8 cellular contexts compared by ENCODE assay signal in genomic region chr1:247332215-247332900, GRCh38. TPM values are rescaled to one million over a fixed set of nuclear protein-coding genes. Genes with fewer than 3 reads are reported as not detected.
A peak's percentile ranks its signal among the peaks of the same experiment; 100 is the strongest.
DNase-seq lines count a peak whose midpoint lies in the region; ATAC-seq and TF ChIP-seq lines count a peak whose summit lies in the region.

No MANE protein-coding gene starts in this region.

- no peak for TF ChIP-seq CTCF in RWPE2 (IDR thresholded peaks at IDR 0.05; ENCODE audit: poor library complexity, severe bottlenecking)
- peak; percentile 2 for TF ChIP-seq CTCF in cardiac muscle cell (IDR thresholded peaks at IDR 0.05; ENCODE audit: low read depth, low read length)
- TF ChIP-seq CTCF in progenitor cell of endocrine pancreas (IDR thresholded peaks at IDR 0.05; ENCODE audit: unreplicated experiment), result no peak

- H3K27me3 ChIP-seq in CD4-positive, CD25-positive, alpha-beta regulatory T cell (ENCODE audit: control insufficient read depth, insufficient read depth, low read length), result no peaks in the 10 kb centered on the region
- H3K27me3 ChIP-seq in RWPE2 (ENCODE audit: insufficient read depth, poor library complexity, severe bottlenecking), result no peaks in the 10 kb centered on the region
- no peaks in the 10 kb centered on the region for H3K27me3 ChIP-seq in cardiac muscle cell

- no peaks in the 10 kb centered on the region for H3K9me3 ChIP-seq in CD4-positive, CD25-positive, alpha-beta regulatory T cell (ENCODE audit: control insufficient read depth in 2 of 2, low read length in 2 of 2)
- H3K9me3 ChIP-seq in RWPE2 (ENCODE audit: severe bottlenecking) (no peaks in the 10 kb centered on the region), cardiac muscle cell (ENCODE audit: low read depth) (no peaks in the 10 kb centered on the region)

- peaks cover 0 to 23% (median 13%) of the 10 kb centered on the region in 4 donors for H3K4me1 Mint-ChIP-seq in CD4-positive, CD25-positive, alpha-beta regulatory T cell
- H3K4me1 Mint-ChIP-seq in progenitor cell of endocrine pancreas (ENCODE audit: low read depth), result peaks cover 49% of the 10 kb centered on the region

- ATAC-seq in CD4-positive, CD25-positive, alpha-beta regulatory T cell (ENCODE audit: low read depth in 2 of 2), result peak; percentile 46 to 55
- ATAC-seq in GM19043 (IDR thresholded peaks at IDR 0.05; ENCODE audit: low read depth, unreplicated experiment), result peak; percentile 33
- peak; percentile 41 for ATAC-seq in HG03175 (IDR thresholded peaks at IDR 0.05; ENCODE audit: unreplicated experiment)
- peak; percentile 37 for ATAC-seq in RWPE2 (ENCODE audit: low read depth)
- peak; percentile 43 to 55 for ATAC-seq in activated naive CD4-positive, alpha-beta T cell treated with anti-CD3 and anti-CD28 coated beads, Interleukin-2, amount 50 U/mL, for 72 hours

- H3K36me3 Mint-ChIP-seq in CD4-positive, CD25-positive, alpha-beta regulatory T cell, result peaks cover 10% of the 10 kb centered on the region
- H3K36me3 Mint-ChIP-seq in activated naive CD4-positive, alpha-beta T cell treated with anti-CD3 and anti-CD28 coated beads, Interleukin-2, amount 50 U/mL, for 72 hours, result peaks cover 12 to 15% of the 10 kb centered on the region in 2 donors
- peaks cover 12% of the 10 kb centered on the region for H3K36me3 Mint-ChIP-seq in progenitor cell of endocrine pancreas (ENCODE audit: insufficient read depth)

- no peaks in the 10 kb centered on the region for H3K36me3 ChIP-seq in CD4-positive, CD25-positive, alpha-beta regulatory T cell (ENCODE audit: control insufficient read depth, insufficient read depth, low read length)
- H3K36me3 ChIP-seq in RWPE2 (ENCODE audit: low read depth), result peaks cover 48% of the 10 kb centered on the region
- H3K36me3 ChIP-seq in cardiac muscle cell, result peaks cover 20% of the 10 kb centered on the region

- H3K9me3 Mint-ChIP-seq in CD4-positive, CD25-positive, alpha-beta regulatory T cell, result no peaks in the 10 kb centered on the region
- H3K9me3 Mint-ChIP-seq in activated naive CD4-positive, alpha-beta T cell treated with anti-CD3 and anti-CD28 coated beads, Interleukin-2, amount 50 U/mL, for 72 hours, result no peaks in the 10 kb centered on the region
- no peaks in the 10 kb centered on the region for H3K9me3 Mint-ChIP-seq in progenitor cell of endocrine pancreas (ENCODE audit: low read depth)

- peak overlapping the region in 2 of 3 donors; percentile 16 to 38 for H3K27ac Mint-ChIP-seq in CD4-positive, CD25-positive, alpha-beta regulatory T cell
- H3K27ac Mint-ChIP-seq in activated naive CD4-positive, alpha-beta T cell treated with anti-CD3 and anti-CD28 coated beads, Interleukin-2, amount 50 U/mL, for 72 hours, result no peak overlapping the region
- peak overlapping the region; percentile 90 for H3K27ac Mint-ChIP-seq in progenitor cell of endocrine pancreas

- peak overlapping the region; percentile 56 to 82 (median 80) for H3K4me3 Mint-ChIP-seq in CD4-positive, CD25-positive, alpha-beta regulatory T cell
- peak overlapping the region; percentile 82 for H3K4me3 Mint-ChIP-seq in progenitor cell of endocrine pancreas (ENCODE audit: low read depth)

- peak; percentile 3 to 60 (median 45) for DNase-seq in CD4-positive, CD25-positive, alpha-beta regulatory T cell
- DNase-seq in RWPE2 (ENCODE audit: low spot score) (no peak), cardiac muscle cell (ENCODE audit: low read depth in 1 of 2, low spot score in 1 of 2) (peak; percentile 61 to 67), progenitor cell of endocrine pancreas (ENCODE audit: low spot score, unreplicated experiment) (peak; percentile 37), NCI-H1694 (lab: John Stamatoyannopoulos, UW) (no peak)
- DNase-seq in activated naive CD4-positive, alpha-beta T cell treated with anti-CD3 and anti-CD28 coated beads, Interleukin-2, amount 50 U/mL, for 72 hours (ENCODE audit: low spot score in 2 of 2), result peak; percentile 58 to 62

- H3K4me3 ChIP-seq in CD4-positive, CD25-positive, alpha-beta regulatory T cell (ENCODE audit: low read depth, low read length), result no peak overlapping the region
- peak overlapping the region; percentile 75 for H3K4me3 ChIP-seq in RWPE2 (ENCODE audit: severe bottlenecking)
- H3K4me3 ChIP-seq in cardiac muscle cell, result peak overlapping the region; percentile 100

- H3K27ac ChIP-seq in CD4-positive, CD25-positive, alpha-beta regulatory T cell (ENCODE audit: insufficient read depth, low read length, poor library complexity, severe bottlenecking), result no peak overlapping the region
- H3K27ac ChIP-seq in RWPE2 (ENCODE audit: poor library complexity, severe bottlenecking) (peak overlapping the region; percentile 64), cardiac muscle cell (peak overlapping the region; percentile 98)

- peaks cover 4% of the 10 kb centered on the region for H3K27me3 Mint-ChIP-seq in CD4-positive, CD25-positive, alpha-beta regulatory T cell
- no peaks in the 10 kb centered on the region for H3K27me3 Mint-ChIP-seq in progenitor cell of endocrine pancreas

- peaks cover 13% of the 10 kb centered on the region for H3K4me1 ChIP-seq in CD4-positive, CD25-positive, alpha-beta regulatory T cell (ENCODE audit: control insufficient read depth, insufficient read depth, low read length, poor library complexity, severe bottlenecking)
- H3K4me1 ChIP-seq in RWPE2 (ENCODE audit: insufficient read depth, poor library complexity, severe bottlenecking) (no peaks in the 10 kb centered on the region), cardiac muscle cell (ENCODE audit: low read depth) (peaks cover 29% of the 10 kb centered on the region)

RNA-seq across cellular contexts. Expression of gene ZNF496, which starts 0.7 kb away (rescaled TPM):
- 6.0 TPM for total RNA-seq in CD4-positive, CD25-positive, alpha-beta regulatory T cell
- 1 to 10 TPM; 2.0 to 3.8 (median 3.2) TPM for polyA plus RNA-seq in CD4-positive, CD25-positive, alpha-beta regulatory T cell
- total RNA-seq in activated naive CD4-positive, alpha-beta T cell treated with anti-CD3 and anti-CD28 coated beads, Interleukin-2, amount 50 U/mL, for 72 hours, result 10 to 100 TPM in 1 of 2 donors, 1 to 10 TPM in 1; 4.8 to 14.5 TPM
- 55.8 and 108 TPM in 2 replicates for total RNA-seq in cardiac muscle cell
- 18.8 and 22.6 TPM in 2 replicates for polyA plus RNA-seq in cardiac muscle cell
- 56.0 and 59.5 TPM in 2 replicates for total RNA-seq in progenitor cell of endocrine pancreas

Comparison
In these comparisons a context has a peak if more than half of its experiments do, and no peak if none do; other contexts are left out.
1. DNase-seq: peak in CD4-positive, CD25-positive, alpha-beta regulatory T cell (3 of 3), activated naive CD4-positive, alpha-beta T cell treated with anti-CD3 and anti-CD28 coated beads, Interleukin-2, amount 50 U/mL, for 72 hours (2 of 2), cardiac muscle cell (2 of 2) and progenitor cell of endocrine pancreas (single experiment); none in RWPE2 (single experiment) and NCI-H1694 (single experiment).
2. H3K27ac Mint-ChIP-seq: peak in CD4-positive, CD25-positive, alpha-beta regulatory T cell (2 of 3) and progenitor cell of endocrine pancreas (single experiment); none in activated naive CD4-positive, alpha-beta T cell treated with anti-CD3 and anti-CD28 coated beads, Interleukin-2, amount 50 U/mL, for 72 hours (0 of 2).
3. Peak in every context shown above with its lines, with median percentiles within 50 percentile points of each other: ATAC-seq.